In genomic region chr9:108842610-108843295, GRCh38 we compare ENCODE assay signal across 1 cellular context.
TF ChIP-seq lines count a peak whose summit lies in the region.

No MANE protein-coding gene starts in this region.

TF ChIP-seq in HepG2, 621 proteins besides CTCF, POLR2A, EP300 and RAD21:
- no peak for TF ChIP-seq FIP1L1 (IDR thresholded peaks at IDR 0.05; ENCODE audit: borderline replicate concordance, insufficient read depth, low read depth, low read length)
- TF ChIP-seq MAX (IDR thresholded peaks at IDR 0.05), result no peak
- TF ChIP-seq JARID2 (CRISPR knock-in tag; IDR thresholded peaks at IDR 0.05; ENCODE audit: insufficient replicate concordance), result no peak
- TF ChIP-seq RBFOX2 (IDR thresholded peaks at IDR 0.05; ENCODE audit: low read depth, low read length), result no peak
- TF ChIP-seq TRIM24 (CRISPR knock-in tag; IDR thresholded peaks at IDR 0.05), result no peak
- TF ChIP-seq ZFX (CRISPR knock-in tag; IDR thresholded peaks at IDR 0.05; ENCODE audit: low read depth), result no peak
- no peak for TF ChIP-seq CREB1 (IDR thresholded peaks at IDR 0.05)
- TF ChIP-seq CREB1 (CRISPR knock-in tag; IDR thresholded peaks at IDR 0.05), result no peak
- no peak for TF ChIP-seq POLR2G (IDR thresholded peaks at IDR 0.05; ENCODE audit: low read depth, low read length)
- TF ChIP-seq ZNF569 (CRISPR knock-in tag; IDR thresholded peaks at IDR 0.05; ENCODE audit: borderline replicate concordance), result no peak
